7 cellular contexts compared by ENCODE assay signal in the genomic region with DNA sequence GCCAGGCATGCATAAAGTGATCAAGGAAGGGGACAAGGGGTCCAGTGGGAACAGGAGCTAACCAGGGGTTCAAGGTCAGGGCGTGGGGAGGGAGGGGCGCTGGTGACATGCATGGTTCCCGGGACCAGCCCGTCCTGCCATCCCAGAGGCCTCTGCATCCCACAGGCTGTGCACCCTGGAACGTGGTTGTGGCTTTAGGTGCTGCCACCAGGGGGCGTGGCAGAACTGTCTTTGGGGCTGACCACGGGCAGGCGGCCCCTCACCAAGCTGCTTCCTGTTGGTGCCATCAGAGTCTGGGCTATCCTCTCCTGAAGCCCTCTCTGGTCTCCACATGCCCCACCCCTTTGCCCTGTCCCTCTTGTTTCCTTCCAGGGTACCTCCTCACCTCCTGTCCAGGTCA. TPM values are rescaled to one million over a fixed set of nuclear protein-coding genes. Genes with fewer than 3 reads are reported as not detected.
DNase-seq lines count a peak whose midpoint lies in the region; ATAC-seq, FAIRE-seq and TF ChIP-seq lines count a peak whose summit lies in the region.
"Not testable (repeated sequence)": the region's sequence is repeated elsewhere in the genome, so short reads cannot be mapped to it uniquely, and the experiment has no call there.

No MANE protein-coding gene starts in this region.

- H3K9me3 ChIP-seq in H1 (ENCODE audit: insufficient read depth in 2 of 2, low read depth in 1 of 2, low read length in 1 of 2); heart right ventricle; HepG2 (ENCODE audit: low read length): not testable (repeated sequence)

- TF ChIP-seq POLR2A in H1 (IDR thresholded peaks at IDR 0.05; ENCODE audit: control extremely low read depth in 1 of 2, low read depth in 2 of 2, low read length in 2 of 2); HepG2 (IDR thresholded peaks at IDR 0.05; ENCODE audit: insufficient read depth in 1 of 2, low read depth in 2 of 2, low read length in 2 of 2): not testable (repeated sequence)

- H3K9me3 Mint-ChIP-seq in GM23338; activated T-cell treated with anti-CD3 and anti-CD28 coated beads, Interleukin-2, amount 50 U/mL, for 72 hours: not testable (repeated sequence)

- not testable (repeated sequence) for H3K27ac Mint-ChIP-seq in GM23338; activated T-cell treated with anti-CD3 and anti-CD28 coated beads, Interleukin-2, amount 50 U/mL, for 72 hours

- not testable (repeated sequence) for H3K23ac ChIP-seq in H1 (ENCODE audit: insufficient read length)

- H3K4me2 ChIP-seq in GM23338; H1 (ENCODE audit: insufficient read depth in 1 of 2, low read depth in 2 of 2, low read length in 2 of 2); HepG2 (ENCODE audit: low read depth, low read length): not testable (repeated sequence)

- not testable (repeated sequence) for H2AFZ ChIP-seq in GM23338; H1 (ENCODE audit: low read length); HepG2 (ENCODE audit: low read length)

- H3K9me2 ChIP-seq in GM23338 (ENCODE audit: insufficient read depth) = not testable (repeated sequence)

- not testable (repeated sequence) for H3K27me3 Mint-ChIP-seq in GM23338 (ENCODE audit: insufficient read depth, low read depth, poor library complexity); activated T-cell treated with anti-CD3 and anti-CD28 coated beads, Interleukin-2, amount 50 U/mL, for 72 hours (ENCODE audit: low read depth)

- TF ChIP-seq CTCF in GM23338 (conservative IDR thresholded peaks at IDR 0.05; ENCODE audit: low read depth in 2 of 2); H1 (IDR thresholded peaks at IDR 0.05; ENCODE audit: control extremely low read depth in 1 of 3, insufficient read depth in 1 of 3, low read depth in 1 of 3, low read length in 3 of 3); heart right ventricle (IDR thresholded peaks at IDR 0.05); HepG2 (CRISPR knock-in tag; IDR thresholded peaks at IDR 0.05): not testable (repeated sequence)

- TF ChIP-seq RAD21 in H1 (IDR thresholded peaks at IDR 0.05 in 1 of 2, conservative IDR thresholded peaks at IDR 0.05 in 1 of 2; ENCODE audit: low read depth in 2 of 2, low read length in 2 of 2); HepG2 (CRISPR knock-in tag; IDR thresholded peaks at IDR 0.05): not testable (repeated sequence)

- H4K5ac ChIP-seq in H1 (ENCODE audit: insufficient read length, low read depth, low read length) = not testable (repeated sequence)

- not testable (repeated sequence) for TF ChIP-seq EP300 in H1 (IDR thresholded peaks at IDR 0.05; ENCODE audit: borderline replicate concordance in 1 of 2, low read depth in 2 of 2, low read length in 2 of 2); HepG2 (IDR thresholded peaks at IDR 0.05; ENCODE audit: low read depth in 2 of 2, low read length in 2 of 2); HepG2 (CRISPR knock-in tag; IDR thresholded peaks at IDR 0.05; ENCODE audit: borderline replicate concordance)

- not testable (repeated sequence) for H4K20me1 ChIP-seq in GM23338 (replicated peaks; ENCODE audit: insufficient read depth); H1 (replicated peaks in 1 of 2; ENCODE audit: control insufficient read depth in 1 of 2, insufficient read depth in 2 of 2, low read length in 2 of 2); HepG2 (ENCODE audit: insufficient read depth, low read length)

- not testable (repeated sequence) for H4K91ac ChIP-seq in H1 (replicated peaks; ENCODE audit: insufficient read length, low read length)

- not testable (repeated sequence) for BruUV-seq in HepG2 (replicated peaks; lab: Mats Ljungman, UMichigan)

- not testable (repeated sequence) for H3K27me3 ChIP-seq in GM23338 (ENCODE audit: insufficient read depth); H1 (replicated peaks in 1 of 4; ENCODE audit: control insufficient read depth in 3 of 4, extremely low read depth in 1 of 4, insufficient read depth in 3 of 4, low read length in 3 of 4); heart right ventricle; HepG2 (ENCODE audit: control insufficient read depth in 1 of 2, insufficient read depth in 2 of 2, low read length in 2 of 2)

- DNase-seq in GM23338 (ENCODE audit: low spot score); activated T-cell treated with anti-CD3 and anti-CD28 coated beads, Interleukin-2, amount 50 U/mL, for 72 hours; H1 (ENCODE audit: low read depth in 1 of 2, low spot score in 2 of 2); heart right ventricle; HepG2 (ENCODE audit: low spot score); sciatic nerve (ENCODE audit: low spot score): not testable (repeated sequence)

- no CpG with 5 or more reads among the region's 8 CpGs for WGBS in H1 (ENCODE audit: extremely low coverage in 1 of 2, insufficient coverage in 1 of 2, insufficient read length in 1 of 2, insufficient replicate concordance in 2 of 2, low coverage in 1 of 2, low lambda C conversion rate in 2 of 2, missing lambda C conversion rate in 1 of 2), 2 experiments
- WGBS in heart right ventricle, 2 donors = no CpG with 5 or more reads among the region's 8 CpGs
- no CpG with 5 or more reads among the region's 8 CpGs for WGBS in HepG2 (ENCODE audit: low lambda C conversion rate)

- not testable (repeated sequence) for H2BK12ac ChIP-seq in H1 (ENCODE audit: low read depth, low read length)

- not testable (repeated sequence) for H3K36me3 Mint-ChIP-seq in GM23338 (ENCODE audit: low read depth); activated T-cell treated with anti-CD3 and anti-CD28 coated beads, Interleukin-2, amount 50 U/mL, for 72 hours (ENCODE audit: insufficient read depth in 2 of 2)

- not testable (repeated sequence) for H2AK5ac ChIP-seq in H1 (ENCODE audit: low read depth, low read length)

- not testable (repeated sequence) for H3K4me3 Mint-ChIP-seq in GM23338; activated T-cell treated with anti-CD3 and anti-CD28 coated beads, Interleukin-2, amount 50 U/mL, for 72 hours

- in situ Hi-C loops in HepG2 (cut with HindIII; ENCODE audit: extremely low pct_ligation_motif_present, low pct_unique_long_range_greater_than_20kb) = not testable (repeated sequence)

- not testable (repeated sequence) for H3F3A ChIP-seq in GM23338 (replicated peaks; ENCODE audit: low read depth)

- H3K79me2 ChIP-seq in GM23338 (replicated peaks; ENCODE audit: insufficient read depth); H1 (ENCODE audit: control insufficient read depth in 1 of 2, insufficient read depth in 2 of 2, low read length in 2 of 2); HepG2 (ENCODE audit: insufficient read depth, low read length): not testable (repeated sequence)

- not testable (repeated sequence) for H2BK15ac ChIP-seq in H1 (ENCODE audit: low read length)

- H4K8ac ChIP-seq in H1 (ENCODE audit: extremely low read depth, insufficient read depth, low read length) = not testable (repeated sequence)

- not testable (repeated sequence) for H3K56ac ChIP-seq in H1 (replicated peaks; ENCODE audit: insufficient read length, low read depth, low read length)

- H3K14ac ChIP-seq in H1 (ENCODE audit: insufficient read length) = not testable (repeated sequence)

- not testable (repeated sequence) for H3K4ac ChIP-seq in H1 (replicated peaks; ENCODE audit: insufficient read length, low read depth, low read length)

- CTCF ChIA-PET in H1 (lab: Charles Lee; ENCODE audit: partially characterized antibody); HepG2 (lab: Yijun Ruan, JAX; ENCODE audit: low intra/inter-chr PET ratio, low total read pairs): not testable (repeated sequence)

- not testable (repeated sequence) for H2BK5ac ChIP-seq in H1 (ENCODE audit: low read depth, low read length)

- not testable (repeated sequence) for H3K18ac ChIP-seq in H1 (ENCODE audit: extremely low read depth, low read length)

- not testable (repeated sequence) for H3K4me1 Mint-ChIP-seq in GM23338; activated T-cell treated with anti-CD3 and anti-CD28 coated beads, Interleukin-2, amount 50 U/mL, for 72 hours (ENCODE audit: low read depth)

- not testable (repeated sequence) for H2BK20ac ChIP-seq in H1 (ENCODE audit: low read length)

- H3K36me3 ChIP-seq in GM23338 (ENCODE audit: insufficient read depth); H1 (ENCODE audit: control insufficient read depth in 2 of 4, insufficient read depth in 4 of 4, low read length in 3 of 4); heart right ventricle; HepG2 (replicated peaks in 1 of 2; ENCODE audit: control insufficient read depth in 1 of 2, insufficient read depth in 2 of 2, low read length in 2 of 2): not testable (repeated sequence)

- not testable (repeated sequence) for H2BK120ac ChIP-seq in H1 (replicated peaks; ENCODE audit: low read depth, low read length)

- H3K9ac ChIP-seq in H1 (replicated peaks in 1 of 4; ENCODE audit: extremely low read depth in 1 of 4, low read depth in 3 of 4, low read length in 3 of 4); HepG2 (ENCODE audit: insufficient read depth, low read depth, low read length): not testable (repeated sequence)

- ATAC-seq in GM23338 = peak; percentile 77
- ATAC-seq in SK-N-SH treated with all-trans-retinoic acid at 6 μM for 48 hours = peak; percentile 95
- peak; percentile 39 to 70 for ATAC-seq in activated T-cell treated with anti-CD3 and anti-CD28 coated beads, Interleukin-2, amount 50 U/mL, for 72 hours (replicated peaks in 1 of 2)
- ATAC-seq in heart right ventricle = peak; percentile 36 to 73 (median 61)
- ATAC-seq in HepG2 = peak; percentile 85
- ATAC-seq in sciatic nerve = peak; percentile 82

- not testable (repeated sequence) for H3K4me3 ChIP-seq in GM23338; H1 (ENCODE audit: extremely low read depth in 1 of 4, insufficient read depth in 2 of 4, low read depth in 3 of 4, low read length in 4 of 4); heart right ventricle; HepG2 (replicated peaks in 1 of 3; ENCODE audit: insufficient read depth in 1 of 3, low read depth in 2 of 3, low read length in 3 of 3)

- peak; percentile 19 for FAIRE-seq in H1 (lab: Jason Lieb, UNC)
- not testable (repeated sequence) for FAIRE-seq in HepG2 (lab: Jason Lieb, UNC)

- not testable (repeated sequence) for H3K23me2 ChIP-seq in H1 (ENCODE audit: low read depth, low read length)

- POLR2A ChIA-PET in H1 (lab: Charles Lee; ENCODE audit: partially characterized antibody); HepG2 (lab: Yijun Ruan, JAX): not testable (repeated sequence)

- intact Hi-C loops in heart right ventricle (cut with DNase I); HepG2 (cut with micrococcal nuclease; ENCODE audit: unreplicated experiment); sciatic nerve (cut with DNase I): not testable (repeated sequence)

- H3K79me1 ChIP-seq in H1 (ENCODE audit: low read depth, low read length) = not testable (repeated sequence)

- not testable (repeated sequence) for H3K27ac ChIP-seq in GM23338 (ENCODE audit: low read depth); H1 (ENCODE audit: low read depth, low read length); heart right ventricle; HepG2 (ENCODE audit: extremely low read length, insufficient read depth, low read length)

- H3K4me1 ChIP-seq in GM23338 (ENCODE audit: insufficient read depth); H1 (replicated peaks in 1 of 4; ENCODE audit: control insufficient read depth in 3 of 4, insufficient read depth in 4 of 4, low read length in 3 of 4); heart right ventricle; HepG2 (ENCODE audit: insufficient read depth, low read length): not testable (repeated sequence)

RNA-seq across cellular contexts. Expression of gene GATD3, which starts 13.6 kb away (rescaled TPM):
- total RNA-seq in GM23338 (2014; rRNA removed; shearing (Covaris generic)) = 43.4 and 58.4 TPM in 2 replicates
- polyA plus RNA-seq in GM23338 (2016; fragmentation: Nextera tagmentation; extraction: Ambion mirVana) = 37.5 and 44.1 TPM in 2 replicates
- 10 to 100 TPM; 12.7 to 35.3 TPM for total RNA-seq in activated T-cell treated with anti-CD3 and anti-CD28 coated beads, Interleukin-2, amount 50 U/mL, for 72 hours
- total RNA-seq in H1 (2021; fragmentation: NEBNext Ultra II Directional; extraction: Animal tissue kit (Norgen Biotek cat#: 25700)) = 5.4 and 9.7 TPM in 2 replicates
- polyA plus RNA-seq in H1 (2011; rRNA removed) = 17.9 and 24.8 TPM in 2 replicates
- polyA plus RNA-seq in H1 (2011; cell fraction: cytosol; rRNA removed) = 18.6 TPM
- 31.5 TPM for polyA plus RNA-seq in H1 (2011; cell fraction: nucleus; rRNA removed)
- 10.0 to 15.4 TPM (median 13.2 TPM) in 4 replicates for polyA plus RNA-seq in H1 (2012, experiment 1 of 2)
- polyA plus RNA-seq in H1 (2012, experiment 2 of 2) = 13.9 TPM
- 10.2 TPM for polyA plus RNA-seq in H1 (2013, experiment 1 of 2)
- 11.4 TPM for polyA plus RNA-seq in H1 (2013, experiment 2 of 2)
- 13.5 and 18.0 TPM in 2 replicates for polyA minus RNA-seq in H1 (2011; rRNA and poly(A)+ RNA removed)
- polyA minus RNA-seq in H1 (2011; cell fraction: cytosol; rRNA and poly(A)+ RNA removed) = 11.0 TPM
- polyA minus RNA-seq in H1 (2011; cell fraction: nucleus; rRNA and poly(A)+ RNA removed) = 22.2 TPM
- total RNA-seq in heart right ventricle = 100 to 1,000 TPM in 4 of 10 donors, 10 to 100 TPM in 5, 1 to 10 TPM in 1; 8.2 to 310 (median 20.2) TPM
- polyA plus RNA-seq in heart right ventricle = 100 to 1,000 TPM in 1 of 2 donors, 10 to 100 TPM in 1; 15.9 to 116 TPM
- 25.7 and 38.9 TPM in 2 replicates for total RNA-seq in HepG2 (2016; rRNA removed; fragmentation: Illumina TruSeq; extraction: Trizol)
- 7.6 and 8.8 TPM in 2 replicates for total RNA-seq in HepG2 (2016; cell fraction: cytosol; rRNA removed; fragmentation: Illumina TruSeq; extraction: Trizol; ENCODE audit: low read depth)
- 30.3 and 32.1 TPM in 2 replicates for total RNA-seq in HepG2 (2016; cell fraction: insoluble cytoplasmic fraction; rRNA removed; fragmentation: Illumina TruSeq; extraction: Trizol)
- total RNA-seq in HepG2 (2016; cell fraction: membrane; rRNA removed; fragmentation: Illumina TruSeq; extraction: Trizol) = 11.3 and 13.7 TPM in 2 replicates
- 17.4 and 20.1 TPM in 2 replicates for total RNA-seq in HepG2 (2016; cell fraction: nucleus; rRNA removed; fragmentation: Illumina TruSeq; extraction: Trizol)
- 24.2 and 31.8 TPM in 2 replicates for polyA plus RNA-seq in HepG2 (2011; rRNA removed)
- 28.0 and 35.4 TPM in 2 replicates for polyA plus RNA-seq in HepG2 (2011; cell fraction: cytosol; rRNA removed)
- 115 and 120 TPM in 2 replicates for polyA plus RNA-seq in HepG2 (2011; cell fraction: nucleus; rRNA removed)
- 19.3 and 24.3 TPM in 2 replicates for polyA plus RNA-seq in HepG2 (2012)
- 8.7 TPM in 2 replicates for polyA plus RNA-seq in HepG2 (2016; cell fraction: cytosol; fragmentation: Illumina TruSeq; extraction: Trizol; ENCODE audit: low read depth)
- polyA plus RNA-seq in HepG2 (2016; cell fraction: insoluble cytoplasmic fraction; fragmentation: Illumina TruSeq; extraction: Trizol; ENCODE audit: low read depth) = 41.9 and 46.2 TPM in 2 replicates
- polyA plus RNA-seq in HepG2 (2016; cell fraction: membrane; fragmentation: Illumina TruSeq; extraction: Trizol; ENCODE audit: low read depth) = 12.9 and 13.2 TPM in 2 replicates
- polyA plus RNA-seq in HepG2 (2016; cell fraction: nucleus; fragmentation: Illumina TruSeq; extraction: Trizol; ENCODE audit: insufficient read depth, low read depth) = 48.1 and 49.2 TPM in 2 replicates
- 19.6 and 28.8 TPM in 2 replicates for polyA minus RNA-seq in HepG2 (2011; rRNA and poly(A)+ RNA removed; ENCODE audit: low replicate concordance)
- polyA minus RNA-seq in HepG2 (2011; cell fraction: cytosol; rRNA and poly(A)+ RNA removed) = 11.9 and 18.7 TPM in 2 replicates
- 29.5 and 31.3 TPM in 2 replicates for polyA minus RNA-seq in HepG2 (2011; cell fraction: nucleus; rRNA and poly(A)+ RNA removed)
- total RNA-seq in sciatic nerve = 14.5 TPM

RNA-seq across cellular contexts. Expression of gene PWP2, which starts 39.9 kb away (rescaled TPM):
- total RNA-seq in GM23338 (2014; rRNA removed; shearing (Covaris generic)) = 59.2 and 64.9 TPM in 2 replicates
- polyA plus RNA-seq in GM23338 (2016; fragmentation: Nextera tagmentation; extraction: Ambion mirVana) = 17.6 and 18.2 TPM in 2 replicates
- total RNA-seq in activated T-cell treated with anti-CD3 and anti-CD28 coated beads, Interleukin-2, amount 50 U/mL, for 72 hours = 10 to 100 TPM in 1 of 2 donors, 1 to 10 TPM in 1; 5.9 to 23.2 TPM
- 6.7 and 11.8 TPM in 2 replicates for total RNA-seq in H1 (2021; fragmentation: NEBNext Ultra II Directional; extraction: Animal tissue kit (Norgen Biotek cat#: 25700))
- 4.3 and 4.4 TPM in 2 replicates for polyA plus RNA-seq in H1 (2011; rRNA removed)
- 6.4 TPM for polyA plus RNA-seq in H1 (2011; cell fraction: cytosol; rRNA removed)
- polyA plus RNA-seq in H1 (2011; cell fraction: nucleus; rRNA removed) = 32.4 TPM
- polyA plus RNA-seq in H1 (2012, experiment 1 of 2) = 4.5 to 12.2 TPM (median 9.8 TPM) in 4 replicates
- 7.7 TPM for polyA plus RNA-seq in H1 (2012, experiment 2 of 2)
- polyA plus RNA-seq in H1 (2013, experiment 1 of 2) = 1.8 TPM
- polyA plus RNA-seq in H1 (2013, experiment 2 of 2) = 0.77 TPM
- polyA minus RNA-seq in H1 (2011; rRNA and poly(A)+ RNA removed) = 11.8 and 13.2 TPM in 2 replicates
- 10.4 TPM for polyA minus RNA-seq in H1 (2011; cell fraction: cytosol; rRNA and poly(A)+ RNA removed)
- polyA minus RNA-seq in H1 (2011; cell fraction: nucleus; rRNA and poly(A)+ RNA removed) = 14.9 TPM
- total RNA-seq in heart right ventricle = 10 to 100 TPM in 1 of 10 donors, 1 to 10 TPM in 8, not detected in 1; 1.0 to 14.8 (median 6.5) TPM
- polyA plus RNA-seq in heart right ventricle = 1 to 10 TPM; 2.3 to 5.4 TPM
- total RNA-seq in HepG2 (2016; rRNA removed; fragmentation: Illumina TruSeq; extraction: Trizol) = 17.0 and 17.7 TPM in 2 replicates
- 3.0 and 3.7 TPM in 2 replicates for total RNA-seq in HepG2 (2016; cell fraction: cytosol; rRNA removed; fragmentation: Illumina TruSeq; extraction: Trizol; ENCODE audit: low read depth)
- total RNA-seq in HepG2 (2016; cell fraction: insoluble cytoplasmic fraction; rRNA removed; fragmentation: Illumina TruSeq; extraction: Trizol) = 19.8 TPM in 2 replicates
- total RNA-seq in HepG2 (2016; cell fraction: membrane; rRNA removed; fragmentation: Illumina TruSeq; extraction: Trizol) = 4.1 and 5.3 TPM in 2 replicates
- 10.7 and 12.9 TPM in 2 replicates for total RNA-seq in HepG2 (2016; cell fraction: nucleus; rRNA removed; fragmentation: Illumina TruSeq; extraction: Trizol)
- 7.7 and 9.6 TPM in 2 replicates for polyA plus RNA-seq in HepG2 (2011; rRNA removed)
- 8.8 and 8.9 TPM in 2 replicates for polyA plus RNA-seq in HepG2 (2011; cell fraction: cytosol; rRNA removed)
- polyA plus RNA-seq in HepG2 (2011; cell fraction: nucleus; rRNA removed) = 16.7 and 17.7 TPM in 2 replicates
- polyA plus RNA-seq in HepG2 (2012) = 7.5 and 10.4 TPM in 2 replicates
- 0.66 and 0.87 TPM in 2 replicates for polyA plus RNA-seq in HepG2 (2016; cell fraction: cytosol; fragmentation: Illumina TruSeq; extraction: Trizol; ENCODE audit: low read depth)
- polyA plus RNA-seq in HepG2 (2016; cell fraction: insoluble cytoplasmic fraction; fragmentation: Illumina TruSeq; extraction: Trizol; ENCODE audit: low read depth) = 9.5 and 12.0 TPM in 2 replicates
- polyA plus RNA-seq in HepG2 (2016; cell fraction: membrane; fragmentation: Illumina TruSeq; extraction: Trizol; ENCODE audit: low read depth) = 0.99 and 1.2 TPM in 2 replicates
- 13.3 and 15.6 TPM in 2 replicates for polyA plus RNA-seq in HepG2 (2016; cell fraction: nucleus; fragmentation: Illumina TruSeq; extraction: Trizol; ENCODE audit: insufficient read depth, low read depth)
- polyA minus RNA-seq in HepG2 (2011; rRNA and poly(A)+ RNA removed; ENCODE audit: low replicate concordance) = 18.7 and 28.7 TPM in 2 replicates
- polyA minus RNA-seq in HepG2 (2011; cell fraction: cytosol; rRNA and poly(A)+ RNA removed) = 6.6 and 6.7 TPM in 2 replicates
- polyA minus RNA-seq in HepG2 (2011; cell fraction: nucleus; rRNA and poly(A)+ RNA removed) = 12.1 and 13.9 TPM in 2 replicates
- 6.4 TPM for total RNA-seq in sciatic nerve
